8 cellular contexts compared by ENCODE assay signal in the genomic region with DNA sequence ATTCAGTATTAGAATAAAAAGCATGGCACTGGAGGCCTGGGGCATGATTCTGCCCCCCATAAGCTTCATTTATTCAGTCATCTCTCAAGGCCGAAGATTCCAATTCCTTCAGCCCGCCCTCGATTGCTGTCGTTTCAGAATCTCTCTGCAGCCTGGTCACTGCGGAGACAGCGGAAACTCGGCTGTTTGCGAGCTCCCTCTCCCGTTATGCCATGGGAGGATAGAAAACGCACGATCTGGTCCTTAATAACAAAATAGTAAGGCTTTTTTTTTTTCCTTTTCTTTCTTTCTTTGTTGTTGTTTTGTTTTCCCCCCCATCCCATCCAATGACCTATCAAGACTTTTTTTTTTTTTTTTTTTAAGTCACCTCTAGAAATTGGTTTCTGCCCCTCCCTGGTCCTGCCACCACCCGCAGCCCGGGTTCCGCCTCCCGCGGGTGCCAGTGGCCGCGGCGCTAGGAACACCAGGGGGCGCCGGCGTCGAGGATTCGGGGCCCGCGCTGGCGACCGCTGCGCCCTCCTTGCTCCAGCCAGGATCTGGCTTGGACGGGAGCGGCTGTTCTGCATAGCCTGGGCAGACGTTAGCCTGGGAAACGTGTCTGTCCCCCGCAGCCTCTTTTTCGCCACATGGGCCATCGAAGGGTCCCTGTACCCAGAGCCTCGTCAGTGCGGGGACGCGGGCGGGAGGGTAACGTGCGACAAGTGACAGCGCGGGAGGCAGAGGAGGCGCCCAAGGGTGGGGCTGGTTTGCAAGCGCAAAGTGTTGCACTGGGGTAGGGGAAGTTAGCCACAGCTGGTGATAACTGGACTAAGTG. TPM values are rescaled to one million over a fixed set of nuclear protein-coding genes. Genes with fewer than 3 reads are reported as not detected.
DNase-seq lines count a peak whose midpoint lies in the region; ATAC-seq, FAIRE-seq and TF ChIP-seq lines count a peak whose summit lies in the region.

No MANE protein-coding gene starts in this region.

- peak overlapping the region; percentile 65 for H2AFZ ChIP-seq in astrocyte (ENCODE audit: low read depth, low read length)

- no peaks in the 10 kb centered on the region for H4K20me1 ChIP-seq in astrocyte (ENCODE audit: insufficient read depth, low read length)

- H3K4me1 ChIP-seq in astrocyte (ENCODE audit: insufficient read depth, low read length) (no peaks in the 10 kb centered on the region), gastrocnemius medialis (no peaks in the 10 kb centered on the region)

- peaks cover 5% of the 10 kb centered on the region for H3K4me1 Mint-ChIP-seq in T-helper 2 cell treated with Interferon-gamma antibody and Interleukin-4, amounts not matched to agents 5 μg/mL and 100 μg/mL, for 36 hours (ENCODE audit: low read depth)
- H3K4me1 Mint-ChIP-seq in astrocyte (ENCODE audit: low read depth, unreplicated experiment) = peaks cover 9% of the 10 kb centered on the region

- H3K9me3 Mint-ChIP-seq in T-helper 2 cell treated with Interferon-gamma antibody and Interleukin-4, amounts not matched to agents 5 μg/mL and 100 μg/mL, for 36 hours = no peaks in the 10 kb centered on the region
- H3K9me3 Mint-ChIP-seq in astrocyte (ENCODE audit: unreplicated experiment) = no peaks in the 10 kb centered on the region

- no peaks in the 10 kb centered on the region for H3K9me3 ChIP-seq in astrocyte (ENCODE audit: insufficient read depth, low read depth, low read length)
- no peaks in the 10 kb centered on the region for H3K9me3 ChIP-seq in gastrocnemius medialis

- CTCF ChIA-PET in GM10248 (lab: Yijun Ruan, JAX) = interaction anchor here (0.7 to 15.0 kb wide), 22 partner anchors 8 to 1289 kb away, joined by 3 to 239 read pairs (median 4); a partner anchor contains a TSS

- no peak for FAIRE-seq in astrocyte (lab: Jason Lieb, UNC)

- peak; percentile 93 for ATAC-seq in HG02623 (IDR thresholded peaks at IDR 0.05; ENCODE audit: unreplicated experiment)
- peak; percentile 92 to 97 for ATAC-seq in gastrocnemius medialis

- H3K4me3 Mint-ChIP-seq in T-helper 2 cell treated with Interferon-gamma antibody and Interleukin-4, amounts not matched to agents 5 μg/mL and 100 μg/mL, for 36 hours = peak overlapping the region; percentile 68
- no peak overlapping the region for H3K4me3 Mint-ChIP-seq in astrocyte (ENCODE audit: unreplicated experiment)

- DNase-seq in GM10248 (ENCODE audit: extremely low spot score) (peak; percentile 81), NCI-H1105 treated with DMSO at 0.1 percent for 48 hours (lab: John Stamatoyannopoulos, UW) (peak; percentile 74), astrocyte (ENCODE audit: low read depth) (peak; percentile 18), hypothalamus (lab: John Stamatoyannopoulos, UW) (peak in 43 of 51 donors; percentile 6 to 79 (median 32)), gastrocnemius medialis (peak; percentile 36 to 58), GF-D8 (lab: John Stamatoyannopoulos, UW) (no peak)
- peak; percentile 66 for DNase-seq in T-helper 2 cell treated with Interferon-gamma antibody and Interleukin-4, amounts not matched to agents 5 μg/mL and 100 μg/mL, for 36 hours (ENCODE audit: low spot score)

- no peaks in the 10 kb centered on the region for H3K36me3 Mint-ChIP-seq in T-helper 2 cell treated with Interferon-gamma antibody and Interleukin-4, amounts not matched to agents 5 μg/mL and 100 μg/mL, for 36 hours (ENCODE audit: low read depth)
- H3K36me3 Mint-ChIP-seq in astrocyte (ENCODE audit: low read depth, unreplicated experiment) = no peaks in the 10 kb centered on the region

- no peak overlapping the region for H3K27ac Mint-ChIP-seq in T-helper 2 cell treated with Interferon-gamma antibody and Interleukin-4, amounts not matched to agents 5 μg/mL and 100 μg/mL, for 36 hours
- no peak overlapping the region for H3K27ac Mint-ChIP-seq in astrocyte (ENCODE audit: unreplicated experiment)

- H3K79me2 ChIP-seq in astrocyte (ENCODE audit: insufficient read depth, low read length) = no peaks in the 10 kb centered on the region

- intact Hi-C loops in gastrocnemius medialis (cut with DNase I; ENCODE audit: low total_unique reads) = loop anchor here (2.0 kb wide), 1 partner anchor 94 kb away; no protein-coding TSS in a partner anchor

- no peak overlapping the region for H3K9ac ChIP-seq in astrocyte (ENCODE audit: low read length)

- H3K27me3 Mint-ChIP-seq in T-helper 2 cell treated with Interferon-gamma antibody and Interleukin-4, amounts not matched to agents 5 μg/mL and 100 μg/mL, for 36 hours (ENCODE audit: low read depth) = peaks cover 49% of the 10 kb centered on the region
- peaks cover 49% of the 10 kb centered on the region for H3K27me3 Mint-ChIP-seq in astrocyte (ENCODE audit: low read depth, unreplicated experiment)

- H3K27ac ChIP-seq in astrocyte (ENCODE audit: low read depth, low read length) (no peak overlapping the region), gastrocnemius medialis (no peak overlapping the region)

- H3K36me3 ChIP-seq in astrocyte (ENCODE audit: insufficient read depth, low read length) = no peaks in the 10 kb centered on the region
- no peaks in the 10 kb centered on the region for H3K36me3 ChIP-seq in gastrocnemius medialis

- peak; percentile 89 for TF ChIP-seq CTCF in GM10248 (IDR thresholded peaks at IDR 0.05; ENCODE audit: control extremely low read depth, extremely low read depth, low read depth, missing control alignments)
- TF ChIP-seq CTCF in astrocyte (IDR thresholded peaks at IDR 0.05; ENCODE audit: insufficient read depth, low read depth, low read length) = peak; percentile 42
- TF ChIP-seq CTCF in gastrocnemius medialis (IDR thresholded peaks at IDR 0.05 in 4 of 5, conservative IDR thresholded peaks at IDR 0.05 in 1 of 5) = peak; percentile 60 to 82 (median 79)

- peaks cover 44% of the 10 kb centered on the region for H3K27me3 ChIP-seq in astrocyte (ENCODE audit: insufficient read depth, low read length)
- H3K27me3 ChIP-seq in gastrocnemius medialis = peaks cover 0 to 6% (median 3%) of the 10 kb centered on the region in 3 donors

- in situ Hi-C loops in gastrocnemius medialis (cut with MboI; ENCODE audit: low sequenced_read_pairs in 4 of 4) = loop anchor here in 3 of 4 donors (5.0 to 25.0 kb wide), 3 partner anchors 94 to 106 kb away; no protein-coding TSS in a partner anchor

- no peak for TF ChIP-seq POLR2A in gastrocnemius medialis (IDR thresholded peaks at IDR 0.05)

- POLR2A ChIA-PET in GM10248 (lab: Yijun Ruan, JAX) = no interaction called here

- peak overlapping the region; percentile 82 for H3K4me2 ChIP-seq in astrocyte (ENCODE audit: low read length)

- H3K4me3 ChIP-seq in astrocyte (ENCODE audit: insufficient read depth, low read depth, low read length) (peak overlapping the region; percentile 21), gastrocnemius medialis (peak overlapping the region; percentile 13 to 57 (median 42))

RNA-seq across cellular contexts. Expression of a gene that starts 10.0 kb away (rescaled TPM):
- total RNA-seq in astrocyte (not detected in 2 replicates), gastrocnemius medialis (not detected)

RNA-seq across cellular contexts. Expression of a gene that starts 35.2 kb away (rescaled TPM):
- total RNA-seq in astrocyte = not detected in 2 replicates
- not detected for total RNA-seq in gastrocnemius medialis

RNA-seq across cellular contexts. Expression of a gene that starts 50.7 kb away (rescaled TPM):
- total RNA-seq in astrocyte = 123 and 141 TPM in 2 replicates
- 10 to 100 TPM; 48.6 to 74.8 (median 59.2) TPM for total RNA-seq in gastrocnemius medialis
